In the genomic region with DNA sequence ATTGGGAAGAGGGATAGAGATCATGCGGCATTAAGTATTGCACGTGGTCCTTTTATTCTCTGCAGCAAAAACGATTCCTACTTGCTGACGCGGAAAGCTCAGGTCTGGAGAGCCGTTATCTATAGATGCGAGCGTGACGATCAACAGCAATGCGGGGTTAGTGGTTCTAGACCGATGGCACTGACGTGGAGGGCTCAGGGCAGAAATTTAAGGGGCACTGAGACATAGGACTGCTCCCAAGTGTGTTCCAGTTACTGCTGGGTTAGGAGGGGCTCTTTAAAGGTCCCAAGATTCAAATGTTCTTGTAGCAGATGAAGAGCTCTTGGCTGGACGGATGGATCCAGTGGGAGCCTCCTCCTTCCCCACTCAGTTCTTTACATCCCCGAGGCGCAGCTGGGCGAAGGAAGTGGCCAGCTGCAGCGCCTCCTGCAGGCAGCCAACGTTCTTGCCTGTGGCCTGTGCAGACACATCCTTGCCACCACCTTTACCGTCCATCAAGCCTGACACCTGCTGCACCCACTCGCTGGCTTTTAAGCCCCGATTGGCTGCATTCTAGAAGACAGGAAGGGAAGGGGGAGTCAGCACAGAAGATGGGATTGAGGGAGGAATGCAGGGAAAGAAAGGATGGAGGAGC, we compare ENCODE assay signal across 8 cellular contexts. TPM values are rescaled to one million over a fixed set of nuclear protein-coding genes. Genes with fewer than 3 reads are reported as not detected.
A peak's percentile ranks its signal among the peaks of the same experiment; 100 is the strongest.
DNase-seq lines count a peak whose midpoint lies in the region; ATAC-seq and TF ChIP-seq lines count a peak whose summit lies in the region.

No MANE protein-coding gene starts in this region.

- H3K4me1 Mint-ChIP-seq in activated T-cell treated with anti-CD3 and anti-CD28 coated beads, Interleukin-2, amount 50 U/mL, for 72 hours (ENCODE audit: low read depth) = peaks cover 34% of the 10 kb centered on the region

- no peaks in the 10 kb centered on the region for H3K9me3 ChIP-seq in liver (ENCODE audit: control insufficient read depth in 4 of 4, low read length in 3 of 4)

- no peak for ATAC-seq in activated T-cell treated with anti-CD3 and anti-CD28 coated beads, Interleukin-2, amount 50 U/mL, for 72 hours (replicated peaks in 1 of 2)
- no peak for ATAC-seq in GM21619 (IDR thresholded peaks at IDR 0.05; ENCODE audit: unreplicated experiment)

- TF ChIP-seq CTCF in liver (IDR thresholded peaks at IDR 0.05; ENCODE audit: low read depth, low read length, missing input control) = peak; percentile 11

- H3K4me3 ChIP-seq in liver (ENCODE audit: low read depth in 1 of 3, low read length in 3 of 3) = no peak overlapping the region

- peak overlapping the region; percentile 87 to 91 for H3K4me3 Mint-ChIP-seq in activated T-cell treated with anti-CD3 and anti-CD28 coated beads, Interleukin-2, amount 50 U/mL, for 72 hours

- no peaks in the 10 kb centered on the region for H3K27me3 Mint-ChIP-seq in activated T-cell treated with anti-CD3 and anti-CD28 coated beads, Interleukin-2, amount 50 U/mL, for 72 hours (ENCODE audit: low read depth)

- no peak for TF ChIP-seq RAD21 in liver (IDR thresholded peaks at IDR 0.05)

- peak overlapping the region; percentile 8 for H3K27ac Mint-ChIP-seq in activated T-cell treated with anti-CD3 and anti-CD28 coated beads, Interleukin-2, amount 50 U/mL, for 72 hours

- 91% methylated on average over 21 of the region's 21 CpGs for WGBS in liver

- no peak overlapping the region for H3K9ac ChIP-seq in liver (ENCODE audit: low read depth in 1 of 2, low read length in 2 of 2)

- peaks cover 31 to 49% (median 34%) of the 10 kb centered on the region in 4 donors for H3K36me3 ChIP-seq in liver (ENCODE audit: control insufficient read depth in 4 of 4, insufficient read depth in 3 of 4, low read depth in 1 of 4, low read length in 3 of 4)

- H3K4me1 ChIP-seq in liver (ENCODE audit: control insufficient read depth in 4 of 4, insufficient read depth in 4 of 4, low read length in 3 of 4) = peaks cover 6 to 16% (median 13%) of the 10 kb centered on the region in 4 donors

- CTCF ChIA-PET in HEK293T (lab: Yijun Ruan, JAX) = interaction anchor here (0.9 to 1.5 kb wide), 4 partner anchors 11 to 93 kb away, joined by 3 to 11 read pairs (median 6); no protein-coding TSS in a partner anchor

- DNase-seq in COLO668 (lab: John Stamatoyannopoulos, UW; ENCODE audit: unreplicated experiment) (peak; percentile 27), HEK293T (ENCODE audit: extremely low spot score) (peak; percentile 68), NCI-H146 treated with DMSO at 0.1 percent for 48 hours (lab: John Stamatoyannopoulos, UW; ENCODE audit: unreplicated experiment) (no peak), cerebellar nuclear complex (lab: John Stamatoyannopoulos, UW) (no peak), NCI-H2107 treated with DMSO at 0.1 percent for 48 hours (lab: John Stamatoyannopoulos, UW; ENCODE audit: unreplicated experiment) (no peak)
- DNase-seq in activated T-cell treated with anti-CD3 and anti-CD28 coated beads, Interleukin-2, amount 50 U/mL, for 72 hours = peak; percentile 29 to 39

- POLR2A ChIA-PET in HEK293T (lab: Yijun Ruan, JAX) = interaction anchor here (0.7 to 1.2 kb wide), 5 partner anchors 8 to 129 kb away, joined by 3 to 9 read pairs (median 3); partner anchors contain the start of gene AARS1

- H3K27me3 ChIP-seq in liver (ENCODE audit: control insufficient read depth in 4 of 4, insufficient read depth in 4 of 4, low read length in 3 of 4) = no peaks in the 10 kb centered on the region

- peaks cover 2 to 23% of the 10 kb centered on the region in 2 donors for H3K36me3 Mint-ChIP-seq in activated T-cell treated with anti-CD3 and anti-CD28 coated beads, Interleukin-2, amount 50 U/mL, for 72 hours (ENCODE audit: insufficient read depth in 2 of 2)

- H3K27ac ChIP-seq in liver (ENCODE audit: low read depth in 1 of 2, low read length in 2 of 2) = no peak overlapping the region

- H3K9me3 Mint-ChIP-seq in activated T-cell treated with anti-CD3 and anti-CD28 coated beads, Interleukin-2, amount 50 U/mL, for 72 hours = no peaks in the 10 kb centered on the region

TF ChIP-seq in HEK293T, 16 proteins besides CTCF, POLR2A, EP300 and RAD21:
- TF ChIP-seq ARNT (IDR thresholded peaks at IDR 0.05) (no peak), HDGF (IDR thresholded peaks at IDR 0.05; ENCODE audit: borderline replicate concordance) (0 out of 2 replicates have a peak, but pooled peaks have one; percentile 32), FOXA1 (IDR thresholded peaks at IDR 0.05) (no peak), PKNOX1 (IDR thresholded peaks at IDR 0.05) (0 out of 2 replicates have a peak, but pooled peaks have one; percentile 22)
TF ChIP-seq in HEK293T: peak in this region for 2.

TF ChIP-seq in liver, 16 proteins besides CTCF, POLR2A, EP300 and RAD21:
- TF ChIP-seq ATF3 (IDR thresholded peaks at IDR 0.05) (no peak), MAX (IDR thresholded peaks at IDR 0.05) (no peak), ZBTB33 (IDR thresholded peaks at IDR 0.05) (no peak), YY1 (IDR thresholded peaks at IDR 0.05) (no peak)

RNA-seq across cellular contexts. Expression of gene EXOSC6, which starts 0.7 kb away (rescaled TPM):
- total RNA-seq in activated T-cell treated with anti-CD3 and anti-CD28 coated beads, Interleukin-2, amount 50 U/mL, for 72 hours = 10 to 100 TPM; 26.3 to 28.2 TPM
- total RNA-seq in liver = 10 to 100 TPM; 13.1 to 16.4 TPM
- polyA plus RNA-seq in liver = 1 to 10 TPM; 3.7 to 4.9 TPM

RNA-seq across cellular contexts. Expression of gene AARS1, which starts 36.8 kb away (rescaled TPM):
- 100 to 1,000 TPM; 273 to 308 TPM for total RNA-seq in activated T-cell treated with anti-CD3 and anti-CD28 coated beads, Interleukin-2, amount 50 U/mL, for 72 hours
- 100 to 1,000 TPM in 1 of 2 donors, 10 to 100 TPM in 1; 54.1 to 121 TPM for total RNA-seq in liver
- polyA plus RNA-seq in liver = 10 to 100 TPM; 53.7 to 73.9 TPM

RNA-seq across cellular contexts. Expression of gene DDX19B, which starts 46.5 kb away (rescaled TPM):
- 10 to 100 TPM; 52.6 to 61.0 TPM for total RNA-seq in activated T-cell treated with anti-CD3 and anti-CD28 coated beads, Interleukin-2, amount 50 U/mL, for 72 hours
- 10 to 100 TPM; 11.3 to 16.2 TPM for total RNA-seq in liver
- polyA plus RNA-seq in liver = 10 to 100 TPM; 16.7 to 21.4 TPM

Comparison
In these comparisons a context has a peak if more than half of its experiments do, and no peak if none do; other contexts are left out.
1. DNase-seq: peak in COLO668 (single experiment), HEK293T (single experiment) and activated T-cell treated with anti-CD3 and anti-CD28 coated beads, Interleukin-2, amount 50 U/mL, for 72 hours (2 of 2); none in NCI-H146 treated with DMSO at 0.1 percent for 48 hours (single experiment), cerebellar nuclear complex (0 of 2) and NCI-H2107 treated with DMSO at 0.1 percent for 48 hours (single experiment).